Comparison of ENCODE assay signal across 18 cellular contexts in genomic region chr3:58293516-58293915, GRCh38. TPM values are rescaled to one million over a fixed set of nuclear protein-coding genes. Genes with fewer than 3 reads are reported as not detected.
DNase-seq lines count a peak whose midpoint lies in the region; ATAC-seq lines count a peak whose summit lies in the region.
"Had no signal": no experiment of that assay in that cellular context is flagged by ENCODE, and none has a peak within 500 bp of the region (broad histone marks: within the 10 kb centered on the region; RNA-seq: fewer than 3 reads in every experiment).

No MANE protein-coding gene starts in this region.

- H3K9ac ChIP-seq in Karpas-422 (ENCODE audit: low read length) = no peak overlapping the region
- H3K9ac ChIP-seq: GM23248 had no signal

- H3K9me3 ChIP-seq in Karpas-422 (ENCODE audit: low read length) = no peaks in the 10 kb centered on the region

- ATAC-seq in HG02798 (IDR thresholded peaks at IDR 0.05; ENCODE audit: poor library complexity, unreplicated experiment) = no peak
- no peak for ATAC-seq in HG02970 (IDR thresholded peaks at IDR 0.05; ENCODE audit: low FRiP score, unreplicated experiment)
- ATAC-seq: CD8-positive, alpha-beta T cell; HCT116; Panc1; Right ventricle myocardium inferior had no signal

- H3K27me3 ChIP-seq in Karpas-422 (ENCODE audit: low read length) = no peaks in the 10 kb centered on the region

- H3K36me3 ChIP-seq in Karpas-422 (ENCODE audit: insufficient read depth, low read length) = peaks cover under 1% of the 10 kb centered on the region; the same call in 1 of the 2 replicates

- H2AFZ ChIP-seq in Karpas-422 (ENCODE audit: low read length) = no peak overlapping the region
- H2AFZ ChIP-seq: GM23248 had no signal

- no peak overlapping the region for H3K4me2 ChIP-seq in Karpas-422 (ENCODE audit: low read depth, low read length, poor library complexity, severe bottlenecking)

- H4K20me1 ChIP-seq in Karpas-422 (ENCODE audit: insufficient read depth, low read depth, low read length) = no peaks in the 10 kb centered on the region

- DNase-seq in Karpas-422 (peak; percentile 29), caudate nucleus (lab: John Stamatoyannopoulos, UW) (peak in 47 of 61 donors; percentile 3 to 83 (median 40)), hypothalamus (lab: John Stamatoyannopoulos, UW) (peak in 28 of 51 donors; percentile 13 to 64 (median 38)), pons (ENCODE audit: low spot score) (peak; percentile 80), SW480 (ENCODE audit: low spot score) (no peak), NCI-H510A (lab: John Stamatoyannopoulos, UW) (no peak)
- DNase-seq: AML-193, GM23248, KG1, NCI-H1092 treated with DMSO at 0.1 percent for 48 hours, NCI-H187, NCI-H774 had no signal

- H3K9me2 ChIP-seq in Karpas-422 (replicated peaks; ENCODE audit: insufficient read depth, low read length) = no peaks in the 10 kb centered on the region

- no peak overlapping the region for H3K4me3 ChIP-seq in Karpas-422 (ENCODE audit: low read length)
- H3K4me3 ChIP-seq: GM23248 had no signal

- no peak overlapping the region for H3K27ac ChIP-seq in Karpas-422 (ENCODE audit: low read length)
- H3K27ac ChIP-seq in caudate nucleus (ENCODE audit: low read depth, low read length) = peak overlapping the region; percentile 83
- H3K27ac ChIP-seq: GM23248 had no signal

- H3K79me2 ChIP-seq in Karpas-422 (ENCODE audit: low read length) = no peaks in the 10 kb centered on the region

- no peaks in the 10 kb centered on the region for H3K4me1 ChIP-seq in Karpas-422 (ENCODE audit: low read length)

RNA-seq across cellular contexts. Expression of gene RPP14, which starts 12.5 kb away (rescaled TPM):
- total RNA-seq in Karpas-422 (2014; rRNA removed; shearing (Covaris generic); ENCODE audit: low replicate concordance) = 7.5 and 7.6 TPM in 2 replicates

RNA-seq across cellular contexts. Expression of gene HTD2, which starts 12.8 kb away (rescaled TPM):
- 5.4 and 19.9 TPM in 2 replicates for total RNA-seq in Karpas-422 (2014; rRNA removed; shearing (Covaris generic); ENCODE audit: low replicate concordance)

RNA-seq across cellular contexts. Expression of gene PXK, which starts 39.2 kb away (rescaled TPM):
- total RNA-seq in Karpas-422 (2014; rRNA removed; shearing (Covaris generic); ENCODE audit: low replicate concordance) = 222 and 353 TPM in 2 replicates

RNA-seq across cellular contexts. Expression of gene ABHD6, which starts 55.9 kb away (rescaled TPM):
- total RNA-seq in Karpas-422 (2014; rRNA removed; shearing (Covaris generic); ENCODE audit: low replicate concordance) = 11.8 and 12.2 TPM in 2 replicates

Comparison
In these comparisons a context has a peak if more than half of its experiments do, and no peak if none do; other contexts are left out.
1. DNase-seq: peak in Karpas-422 (single experiment), caudate nucleus (47 of 61), hypothalamus (28 of 51) and pons (single experiment); none in SW480 (single experiment) and NCI-H510A (single experiment).